ENCODE assay signal across 18 cellular contexts in the genomic region with DNA sequence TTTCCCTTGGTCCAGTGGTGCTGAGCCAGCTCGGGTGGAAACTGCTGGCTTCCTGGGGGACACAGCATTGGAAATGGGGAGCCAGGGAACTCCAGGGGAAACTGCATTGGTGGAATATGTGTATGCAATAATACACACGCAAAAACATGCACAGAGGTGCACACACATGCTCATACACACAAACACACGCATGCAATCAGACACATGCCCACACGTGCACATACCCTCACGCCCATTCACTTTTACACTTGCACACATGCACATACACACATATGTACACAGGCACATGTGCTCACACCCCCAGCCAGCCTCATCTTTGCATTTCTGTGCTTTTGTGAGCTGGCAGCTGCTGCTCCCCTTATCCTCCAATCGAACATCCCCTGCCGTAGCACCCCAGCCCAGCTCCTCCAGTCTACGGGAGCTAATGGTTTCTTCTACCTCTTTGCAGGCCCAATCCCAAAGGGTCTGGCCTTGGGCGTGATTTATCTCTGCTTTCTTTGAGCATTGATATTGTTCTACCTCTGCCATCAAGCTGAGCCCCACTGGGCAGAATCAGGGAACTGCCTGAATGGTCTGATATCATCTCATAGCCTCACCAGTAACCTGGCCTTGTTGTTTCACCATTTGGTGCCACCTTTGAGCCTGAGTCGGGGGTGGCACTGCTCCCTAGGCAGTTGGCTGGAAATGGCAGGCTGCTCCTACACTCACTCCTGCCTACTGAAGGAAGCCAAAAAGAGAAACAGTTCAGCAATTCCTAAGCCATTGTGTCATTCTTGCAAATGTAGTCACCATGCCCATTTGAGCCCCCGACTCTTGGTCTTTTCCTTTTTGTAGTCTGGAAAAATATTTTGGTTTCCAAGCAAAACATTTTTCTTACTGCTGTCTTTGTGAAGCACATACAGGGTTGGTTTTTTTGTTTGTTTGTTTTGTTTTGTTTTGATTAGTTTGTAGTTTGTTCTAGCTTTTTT.
DNase-seq lines count a peak whose midpoint lies in the region; ATAC-seq and TF ChIP-seq lines count a peak whose summit lies in the region.
"Had no signal": no experiment of that assay in that cellular context is flagged by ENCODE, and none has a peak within 500 bp of the region (broad histone marks: within the 10 kb centered on the region; RNA-seq: fewer than 3 reads in every experiment).

No MANE protein-coding gene starts in this region.

- TF ChIP-seq CTCF in mesothelial cell of epicardium (IDR thresholded peaks at IDR 0.05; ENCODE audit: unreplicated experiment), result no peak

- POLR2A ChIA-PET in CD8-positive, alpha-beta memory T cell (lab: Charles Lee), result no interaction called here

- no peaks in the 10 kb centered on the region for H3K79me2 ChIP-seq in GM23248 (ENCODE audit: insufficient read depth)

- H3K9me2 ChIP-seq in GM23248 (ENCODE audit: insufficient read depth), result no peaks in the 10 kb centered on the region

- no peak overlapping the region for H3K4me2 ChIP-seq in GM23248 (ENCODE audit: unreplicated experiment)

- CTCF ChIA-PET in CD8-positive, alpha-beta memory T cell (lab: Charles Lee), result no interaction called here

- no peaks in the 10 kb centered on the region for H3F3A ChIP-seq in GM23248 (ENCODE audit: insufficient read depth)

- DNase-seq in GM23248, result peak; percentile 53
- DNase-seq in adipocyte (ENCODE audit: low read depth), result peak; percentile 47
- peak; percentile 38 for DNase-seq in fibroblast of peridontal ligament (ENCODE audit: extremely low read depth)
- peak; percentile 31 for DNase-seq in renal cortical epithelial cell (ENCODE audit: low read depth)
- no peak for DNase-seq in NCI-H2196 treated with DMSO at 0.1 percent for 48 hours (lab: John Stamatoyannopoulos, UW; ENCODE audit: unreplicated experiment)
- DNase-seq in mesothelial cell of epicardium (ENCODE audit: low spot score in 2 of 2, unreplicated experiment in 2 of 2), result no peak
- DNase-seq in CD8-positive, alpha-beta memory T cell, result no peak
- DNase-seq: activated naive CD4-positive, alpha-beta T cell treated with Interleukin-2 at 50 U/mL for 16 hours; Calu3; dermis blood vessel endothelial cell; heart left ventricle; NCI-H1436 treated with DMSO at 0.1 percent for 48 hours; NCI-H2171 treated with DMSO at 0.1 percent for 48 hours; NCI-H774; nephron progenitor cell; stimulated activated CD4-positive, alpha-beta T cell treated with anti-CD3 and anti-CD28 coated beads, Interleukin-12 subunit alpha, Interleukin-12 subunit beta, amount 100 ng/mL, for 4 hours had no signal

- in situ Hi-C loops in GM23248 (cut with MboI), result no loop called here

- no peaks in the 10 kb centered on the region for H4K20me1 ChIP-seq in GM23248 (ENCODE audit: insufficient read depth)

- WGBS in GM23248 (ENCODE audit: low coverage in 1 of 2, low lambda C conversion rate in 2 of 2, missing lambda C conversion rate in 2 of 2), 2 experiments, result 45 to 61% methylated on average over 9 to 11 of the region's 11 CpGs

- H3K4me3 Mint-ChIP-seq in mesothelial cell of epicardium, result no peak overlapping the region
- no peak overlapping the region for H3K4me3 Mint-ChIP-seq in CD8-positive, alpha-beta memory T cell
- H3K4me3 Mint-ChIP-seq: nephron progenitor cell had no signal

- H3K9me3 Mint-ChIP-seq in mesothelial cell of epicardium, result peaks cover 14% of the 10 kb centered on the region
- no peaks in the 10 kb centered on the region for H3K9me3 Mint-ChIP-seq in CD8-positive, alpha-beta memory T cell

- no peak overlapping the region for H3K27ac Mint-ChIP-seq in mesothelial cell of epicardium
- no peak overlapping the region for H3K27ac Mint-ChIP-seq in CD8-positive, alpha-beta memory T cell

- H3K36me3 ChIP-seq in GM23248 (ENCODE audit: low read depth) (no peaks in the 10 kb centered on the region), adipocyte (ENCODE audit: control insufficient read depth, insufficient read depth, low read length, severe bottlenecking) (no peaks in the 10 kb centered on the region)
- H3K36me3 ChIP-seq in CD8-positive, alpha-beta memory T cell (ENCODE audit: insufficient read depth, low read length), result no peaks in the 10 kb centered on the region
- H3K36me3 ChIP-seq: heart left ventricle had no signal

- no peak for ATAC-seq in GM18909 (IDR thresholded peaks at IDR 0.05; ENCODE audit: poor library complexity, unreplicated experiment)
- ATAC-seq: heart left ventricle, Panc1 had no signal

- H3K27me3 Mint-ChIP-seq in mesothelial cell of epicardium (ENCODE audit: low read depth), result peaks cover 6% of the 10 kb centered on the region
- H3K27me3 Mint-ChIP-seq in CD8-positive, alpha-beta memory T cell, result peaks cover 0 to 10% of the 10 kb centered on the region in 2 donors

- no peaks in the 10 kb centered on the region for H3K36me3 Mint-ChIP-seq in mesothelial cell of epicardium
- no peaks in the 10 kb centered on the region for H3K36me3 Mint-ChIP-seq in CD8-positive, alpha-beta memory T cell

- H3K4me1 ChIP-seq in GM23248 (ENCODE audit: insufficient read depth), result no peaks in the 10 kb centered on the region; the same call in 1 of the 2 replicates
- peaks cover 5% of the 10 kb centered on the region for H3K4me1 ChIP-seq in adipocyte (ENCODE audit: control insufficient read depth, insufficient read depth, low read length)
- H3K4me1 ChIP-seq in CD8-positive, alpha-beta memory T cell (ENCODE audit: insufficient read depth, low read length), result no peaks in the 10 kb centered on the region
- H3K4me1 ChIP-seq: heart left ventricle had no signal

- H3K9me3 ChIP-seq in GM23248 (ENCODE audit: low read depth) (no peaks in the 10 kb centered on the region), adipocyte (ENCODE audit: control insufficient read depth, low read length) (no peaks in the 10 kb centered on the region)
- H3K9me3 ChIP-seq in CD8-positive, alpha-beta memory T cell (ENCODE audit: low read length), result no peaks in the 10 kb centered on the region
- H3K9me3 ChIP-seq: heart left ventricle had no signal

- H2AFZ ChIP-seq in GM23248, result no peak overlapping the region

- H3K9ac ChIP-seq in GM23248, result no peak overlapping the region
- no peak overlapping the region for H3K9ac ChIP-seq in adipocyte (ENCODE audit: low read length)

- H3K27ac ChIP-seq in GM23248, result no peak overlapping the region
- no peak overlapping the region for H3K27ac ChIP-seq in CD8-positive, alpha-beta memory T cell (ENCODE audit: low read depth, low read length)
- H3K27ac ChIP-seq: heart left ventricle had no signal

- no peak overlapping the region for H3K4me3 ChIP-seq in GM23248
- no peak overlapping the region for H3K4me3 ChIP-seq in adipocyte (ENCODE audit: low read length)
- no peak overlapping the region for H3K4me3 ChIP-seq in CD8-positive, alpha-beta memory T cell (ENCODE audit: low read length)
- H3K4me3 ChIP-seq: heart left ventricle had no signal

- no peaks in the 10 kb centered on the region for H3K4me1 Mint-ChIP-seq in mesothelial cell of epicardium
- H3K4me1 Mint-ChIP-seq in CD8-positive, alpha-beta memory T cell, result peaks cover 7 to 23% (median 18%) of the 10 kb centered on the region in 3 donors

- H3K27me3 ChIP-seq in GM23248 (replicated peaks; ENCODE audit: insufficient read depth) (no peaks in the 10 kb centered on the region), adipocyte (replicated peaks; ENCODE audit: control insufficient read depth, insufficient read depth, low read length) (peaks cover 45% of the 10 kb centered on the region)
- no peaks in the 10 kb centered on the region for H3K27me3 ChIP-seq in CD8-positive, alpha-beta memory T cell (ENCODE audit: insufficient read depth, low read length, poor library complexity, severe bottlenecking)

Comparison
In these comparisons a context has a peak if more than half of its experiments do, and no peak if none do; other contexts are left out.
1. DNase-seq: peak in GM23248 (single experiment), adipocyte (single experiment), fibroblast of peridontal ligament (single experiment) and renal cortical epithelial cell (single experiment); none in NCI-H2196 treated with DMSO at 0.1 percent for 48 hours (single experiment), mesothelial cell of epicardium (0 of 2) and CD8-positive, alpha-beta memory T cell (0 of 5).